Comparison of ENCODE assay signal across 25 cellular contexts in the genomic region with DNA sequence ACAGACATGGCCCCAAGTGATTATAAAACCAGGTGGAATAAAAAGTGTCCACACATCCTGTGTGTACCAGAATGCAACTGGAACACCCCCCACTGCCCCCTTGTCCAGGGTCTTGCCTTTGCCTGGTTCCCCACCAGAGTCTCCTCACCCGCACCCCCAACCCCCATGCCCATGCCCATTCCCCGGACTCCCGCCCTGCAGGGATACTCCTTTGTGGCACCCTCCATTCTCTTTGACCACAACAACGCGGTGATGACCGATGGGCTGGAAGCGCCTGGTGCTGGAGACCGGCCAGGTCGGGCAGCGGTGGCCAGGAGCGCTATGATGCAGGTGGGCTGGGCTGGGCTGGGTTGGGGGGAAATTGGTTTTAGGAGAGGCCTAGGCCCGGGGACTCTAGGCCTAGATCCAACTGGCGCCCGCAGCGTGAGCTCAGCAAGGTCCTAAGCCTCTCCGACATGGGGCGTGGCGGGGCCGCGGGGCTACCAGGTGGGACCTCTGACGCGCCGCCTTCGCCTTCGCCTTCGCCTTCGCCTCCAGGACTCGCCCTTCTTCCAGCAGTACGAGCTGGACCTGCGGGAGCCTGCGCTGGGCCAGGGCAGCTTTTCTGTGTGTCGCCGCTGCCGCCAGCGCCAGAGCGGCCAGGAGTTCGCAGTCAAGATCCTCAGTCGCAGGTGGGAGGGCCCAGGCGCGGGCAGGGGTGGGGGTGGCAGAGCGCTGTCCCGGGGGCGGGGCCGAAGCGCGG.
"Had no signal": no experiment of that assay in that cellular context is flagged by ENCODE, and none has a peak within 500 bp of the region (broad histone marks: within the 10 kb centered on the region; RNA-seq: fewer than 3 reads in every experiment).

No MANE protein-coding gene starts in this region.

- H3K27ac ChIP-seq: coronary artery, gastrocnemius medialis, left lung, neural progenitor cell, ovary, psoas muscle, skin epidermis, spleen, testis, tibial artery had no signal

- H3K4me3 Mint-ChIP-seq: effector memory CD8-positive, alpha-beta T cell; mesothelial cell of epicardium; naive thymus-derived CD4-positive, alpha-beta T cell; nephron; neural progenitor cell; stimulated activated memory B cell treated with anti-CD40 and anti-IgM and Interleukin-4, amounts not matched to agents 10 μg/mL and 1 μg/mL and 100 μg/mL, for 72 hours; type B pancreatic cell had no signal

- H3K9me3 Mint-ChIP-seq: effector memory CD8-positive, alpha-beta T cell; mesothelial cell of epicardium; naive thymus-derived CD4-positive, alpha-beta T cell; nephron; neural progenitor cell; stimulated activated memory B cell treated with anti-CD40 and anti-IgM and Interleukin-4, amounts not matched to agents 10 μg/mL and 1 μg/mL and 100 μg/mL, for 72 hours had no signal

- H3K4me3 ChIP-seq: coronary artery, gastrocnemius medialis, left lung, mucosa of descending colon, neural progenitor cell, ovary, psoas muscle, skin epidermis, spleen, tibial artery had no signal

- H3K4me1 Mint-ChIP-seq: mesothelial cell of epicardium, nephron had no signal

- DNase-seq: effector memory CD8-positive, alpha-beta T cell; foreskin fibroblast; gastrocnemius medialis; head of caudate nucleus; mesenchymal stem cell; mucosa of descending colon; naive thymus-derived CD4-positive, alpha-beta T cell; nucleus accumbens; ovary; psoas muscle; spleen; stimulated activated CD4-positive, alpha-beta T cell treated with anti-CD3 and anti-CD28 coated beads, Interleukin-4, amount 100 ng/mL, for 4 hours; stimulated activated naive CD8-positive, alpha-beta T cell treated with anti-CD3 and anti-CD28 coated beads, Interleukin-15, Interleukin-2, amounts not matched to agents 100 U/mL and 50 U/mL, for 24 hours; testis; tibial artery had no signal

- H3K27ac Mint-ChIP-seq: mesothelial cell of epicardium; naive thymus-derived CD4-positive, alpha-beta T cell; nephron; neural progenitor cell; stimulated activated memory B cell treated with anti-CD40 and anti-IgM and Interleukin-4, amounts not matched to agents 10 μg/mL and 1 μg/mL and 100 μg/mL, for 72 hours; type B pancreatic cell had no signal

- H3K9me3 ChIP-seq: gastrocnemius medialis, left lung, mucosa of descending colon, ovary, psoas muscle, spleen, testis, tibial artery had no signal

- H3K4me2 ChIP-seq: neural progenitor cell had no signal

- H3K27me3 Mint-ChIP-seq: effector memory CD8-positive, alpha-beta T cell; naive thymus-derived CD4-positive, alpha-beta T cell; stimulated activated memory B cell treated with anti-CD40 and anti-IgM and Interleukin-4, amounts not matched to agents 10 μg/mL and 1 μg/mL and 100 μg/mL, for 72 hours; type B pancreatic cell had no signal

- H3K9ac ChIP-seq: neural progenitor cell had no signal

- H3K27me3 ChIP-seq: gastrocnemius medialis, left lung, neural progenitor cell, ovary, spleen, testis, tibial artery had no signal

- ATAC-seq: effector memory CD8-positive, alpha-beta T cell; esophagus mucosa; gastrocnemius medialis; left lung; mucosa of descending colon; naive thymus-derived CD4-positive, alpha-beta T cell; psoas muscle; right cardiac atrium; stimulated activated memory B cell treated with anti-CD40 and anti-IgM and Interleukin-4, amounts not matched to agents 10 μg/mL and 1 μg/mL and 100 μg/mL, for 72 hours; stimulated activated naive CD8-positive, alpha-beta T cell treated with anti-CD3 and anti-CD28 coated beads, Interleukin-15, Interleukin-2, amounts not matched to agents 100 U/mL and 50 U/mL, for 24 hours had no signal

- H3K36me3 ChIP-seq: neural progenitor cell, ovary had no signal

- H2AFZ ChIP-seq: neural progenitor cell had no signal

- H3K4me1 ChIP-seq: gastrocnemius medialis, left lung, neural progenitor cell, psoas muscle had no signal
